Comparison of ENCODE assay signal across 8 cellular contexts in genomic region chr2:71226391-71226964, GRCh38. TPM values are rescaled to one million over a fixed set of nuclear protein-coding genes. Genes with fewer than 3 reads are reported as not detected.
DNase-seq lines count a peak whose midpoint lies in the region; ATAC-seq, FAIRE-seq and TF ChIP-seq lines count a peak whose summit lies in the region.

No MANE protein-coding gene starts in this region.

- ATAC-seq in HG03439 (IDR thresholded peaks at IDR 0.05; ENCODE audit: unreplicated experiment) (peak; percentile 21), K562 (peak; percentile 18; the same call in 2 of the 3 replicates), GM18520 (IDR thresholded peaks at IDR 0.05; ENCODE audit: unreplicated experiment) (no peak)

- H4K20me1 ChIP-seq in K562 (replicated peaks; ENCODE audit: control insufficient read depth, insufficient read depth, low read length), result no peaks in the 10 kb centered on the region

- intact Hi-C loops in K562 (cut with micrococcal nuclease) (no loop called here), spleen (cut with DNase I; ENCODE audit: low total_unique reads) (no loop called here)

- in situ Hi-C loops in K562 (cut with MboI), result no loop called here

- H3K4me2 ChIP-seq in K562 (ENCODE audit: insufficient read depth, low read length), result peak overlapping the region; percentile 74

- no peak for FAIRE-seq in K562 (lab: Jason Lieb, UNC)

- H3K4me3 ChIP-seq in Peyer's patch, result peak overlapping the region; percentile 69 to 80 (median 75)
- peak overlapping the region; percentile 44 for H3K4me3 ChIP-seq in K562
- peak overlapping the region; percentile 75 to 92 (median 88) for H3K4me3 ChIP-seq in spleen

- BruUV-seq in K562 (replicated peaks; lab: Mats Ljungman, UMichigan), result no TSS peak

- H3K9me3 ChIP-seq in Peyer's patch (no peaks in the 10 kb centered on the region), K562 (replicated peaks; ENCODE audit: control insufficient read depth, insufficient read depth, low read depth, low read length) (no peaks in the 10 kb centered on the region), spleen (no peaks in the 10 kb centered on the region)

- no peaks in the 10 kb centered on the region for H3K79me2 ChIP-seq in K562 (ENCODE audit: control insufficient read depth, insufficient read depth, low read length)

- no peaks in the 10 kb centered on the region for H3K27me3 ChIP-seq in Peyer's patch
- H3K27me3 ChIP-seq in K562 (ENCODE audit: control insufficient read depth in 2 of 2, insufficient read depth in 2 of 2, low read length in 2 of 2), result 0 out of 5 replicates have a peak, but pooled peaks cover 0 to 4% of the 10 kb centered on the region in 2 experiments
- H3K27me3 ChIP-seq in spleen (replicated peaks in 1 of 7), result no peaks in the 10 kb centered on the region

- peak; percentile 7 for DNase-seq in activated T-cell treated with anti-CD3 and anti-CD28 coated beads for 48 hours (ENCODE audit: low read depth)
- no peak for DNase-seq in activated T-cell treated with anti-CD3 and anti-CD28 coated beads for 4 hours
- peak; percentile 50 to 69 (median 54) for DNase-seq in Peyer's patch
- DNase-seq in K562 (ENCODE audit: extremely low read depth in 1 of 4, low spot score in 3 of 4), result no peak
- peak; percentile 45 for DNase-seq in iPS-NIHi7 (ENCODE audit: extremely low spot score)
- peak; percentile 87 for DNase-seq in spleen

- no peak for TF ChIP-seq EP300 in K562 (IDR thresholded peaks at IDR 0.05; ENCODE audit: low read length)

- H3K27ac ChIP-seq in Peyer's patch (peak overlapping the region; percentile 75 to 88 (median 86)), K562 (ENCODE audit: extremely low read depth, low read depth, low read length) (no peak overlapping the region), spleen (peak overlapping the region; percentile 48 to 90 (median 84))

- no peak for TF ChIP-seq RAD21 in K562 (CRISPR knock-in tag; conservative IDR thresholded peaks at IDR 0.05 in 1 of 2, IDR thresholded peaks at IDR 0.05 in 1 of 2)

- no peak for TF ChIP-seq POLR2A in Peyer's patch (IDR thresholded peaks at IDR 0.05)
- TF ChIP-seq POLR2A in K562 (conservative IDR thresholded peaks at IDR 0.05), result no peak
- no peak for TF ChIP-seq POLR2A in spleen (IDR thresholded peaks at IDR 0.05)

- H2AFZ ChIP-seq in K562 (ENCODE audit: low read depth, low read length), result peak overlapping the region; percentile 88

- WGBS in K562 (ENCODE audit: insufficient coverage, low coverage, missing lambda C conversion rate), result 21% methylated on average over 28 of the region's 46 CpGs
- 0 to 2% (median 1%) methylated on average over 32 to 46 of the region's 46 CpGs for WGBS in spleen, 5 donors

- CTCF ChIA-PET in K562 (lab: Yijun Ruan, JAX; ENCODE audit: low intra/inter-chr PET ratio), result no interaction called here

- H3K36me3 ChIP-seq in Peyer's patch (no peaks in the 10 kb centered on the region), K562 (ENCODE audit: control insufficient read depth, insufficient read depth, low read length) (no peaks in the 10 kb centered on the region), spleen (peaks cover 0 to 6% (median 0%) of the 10 kb centered on the region in 6 donors)

- peak overlapping the region in 1 of 2 experiments; percentile 83; a peak in 2 of 4 replicates for H3K9ac ChIP-seq in K562 (ENCODE audit: insufficient read depth in 1 of 2, low read depth in 2 of 2, low read length in 2 of 2)

- POLR2A ChIA-PET in K562 (lab: Yijun Ruan, JAX), result interaction anchor here (0.6 to 2.5 kb wide), 3 partner anchors 10 to 112 kb away, joined by 3 to 9 read pairs (median 4); no protein-coding TSS in a partner anchor

- H3K4me1 ChIP-seq in Peyer's patch (peaks cover 0 to 15% (median 3%) of the 10 kb centered on the region in 4 donors), K562 (replicated peaks in 1 of 2; ENCODE audit: control insufficient read depth in 2 of 2, insufficient read depth in 2 of 2, low read length in 2 of 2) (peaks cover 5 to 9% of the 10 kb centered on the region in 2 experiments; a peak in 3 of 5 replicates), spleen (peaks cover 8 to 32% (median 15%) of the 10 kb centered on the region in 6 donors)

- no peaks in the 10 kb centered on the region for H3K9me1 ChIP-seq in K562 (ENCODE audit: control insufficient read depth, insufficient read depth, low read length)

- TF ChIP-seq CTCF in Peyer's patch (IDR thresholded peaks at IDR 0.05) (peak in 1 of 6 experiments; percentile 5), K562 (IDR thresholded peaks at IDR 0.05 in 2 of 3, conservative IDR thresholded peaks at IDR 0.05 in 1 of 3; ENCODE audit: insufficient read depth in 2 of 3, low read depth in 1 of 3, low read length in 3 of 3) (no peak), spleen (IDR thresholded peaks at IDR 0.05 in 8 of 11, conservative IDR thresholded peaks at IDR 0.05 in 3 of 11) (peak in 1 of 11 experiments; percentile 20)

TF ChIP-seq in K562, 482 proteins besides CTCF, POLR2A, EP300 and RAD21 (continues in another document):
- TF ChIP-seq POLR2H (tag; IDR thresholded peaks at IDR 0.05; ENCODE audit: low read depth) (no peak), KDM4B (IDR thresholded peaks at IDR 0.05; ENCODE audit: borderline replicate concordance in 2 of 2, low read depth in 1 of 2) (no peak), POLR2AphosphoS2 (IDR thresholded peaks at IDR 0.05; ENCODE audit: low read length) (no peak), PTBP1 (IDR thresholded peaks at IDR 0.05; ENCODE audit: low read depth, low read length) (no peak), TAF15 (IDR thresholded peaks at IDR 0.05; ENCODE audit: low read depth, low read length) (no peak), KDM2B (CRISPR knock-in tag; IDR thresholded peaks at IDR 0.05) (no peak), SMARCB1 (IDR thresholded peaks at IDR 0.05; ENCODE audit: insufficient read length, low read depth) (no peak), HCFC1 (IDR thresholded peaks at IDR 0.05; ENCODE audit: low read depth, low read length) (no peak)

RNA-seq across cellular contexts. Expression of gene PAIP2B, which starts 0.4 kb away (rescaled TPM):
- 10 to 100 TPM in 1 of 4 donors, 1 to 10 TPM in 3; 1.9 to 10.7 (median 2.2) TPM for total RNA-seq in Peyer's patch
- total RNA-seq in K562 (2011; cell fraction: chromatin; rRNA removed; ENCODE audit: low replicate concordance), result 0.12 and 0.21 TPM in 2 replicates
- 0.17 TPM in 1 of 2 replicates, not detected in the other for total RNA-seq in K562 (2011; cell fraction: nucleolus; rRNA removed)
- 0.22 and 0.31 TPM in 2 replicates for total RNA-seq in K562 (2011; cell fraction: nucleoplasm; rRNA removed)
- 0.32 and 0.33 TPM in 2 replicates for total RNA-seq in K562 (2014; rRNA removed)
- 0.25 and 0.35 TPM in 2 replicates for total RNA-seq in K562 (2014; rRNA removed; fragmentation: Illumina TruSeq; extraction: Trizol)
- 0.11 and 0.18 TPM in 2 replicates for total RNA-seq in K562 (2015; rRNA removed; fragmentation: Illumina TruSeq; extraction: Trizol)
- total RNA-seq in K562 (2021), result 0.29 and 0.38 TPM in 2 replicates
- 0.03 and 0.22 TPM in 2 replicates for polyA plus RNA-seq in K562 (2011; rRNA removed)
- polyA plus RNA-seq in K562 (2011; cell fraction: cytosol; rRNA removed), result 0.01 and 0.03 TPM in 2 replicates
- 0.03 and 0.06 TPM in 2 replicates for polyA plus RNA-seq in K562 (2011; cell fraction: nucleus; rRNA removed)
- polyA plus RNA-seq in K562 (2012), result 0.36 and 0.54 TPM in 2 replicates
- polyA plus RNA-seq in K562 (2014; fragmentation: Illumina TruSeq; extraction: Trizol), result 0.30 and 0.31 TPM in 2 replicates
- polyA plus RNA-seq in K562 (2014; fragmentation: Nextera tagmentation; extraction: Ambion mirVana), result under 1 TPM; 0.18 to 0.27 TPM
- 0.20 and 0.24 TPM in 2 replicates for polyA plus RNA-seq in K562 (2014; rRNA removed)
- 0.12 and 0.28 TPM in 2 replicates for polyA minus RNA-seq in K562 (2011; rRNA and poly(A)+ RNA removed)
- polyA minus RNA-seq in K562 (2011; cell fraction: cytosol; rRNA and poly(A)+ RNA removed), result not detected in 2 replicates
- polyA minus RNA-seq in K562 (2011; cell fraction: nucleus; rRNA and poly(A)+ RNA removed), result 0.11 TPM in 1 of 2 replicates, not detected in the other
- total RNA-seq in spleen, result 1 to 10 TPM; 2.8 to 6.9 (median 3.6) TPM
- polyA plus RNA-seq in spleen, result 1 to 10 TPM in 2 of 3 donors, under 1 TPM in 1; 0.93 to 1.4 (median 1.3) TPM

Comparison
In these comparisons a context has a peak if more than half of its experiments do, and no peak if none do; other contexts are left out.
1. DNase-seq: peak in activated T-cell treated with anti-CD3 and anti-CD28 coated beads for 48 hours (single experiment), Peyer's patch (3 of 3), iPS-NIHi7 (single experiment) and spleen (single experiment); none in activated T-cell treated with anti-CD3 and anti-CD28 coated beads for 4 hours (single experiment) and K562 (0 of 4).
2. Peak in every context shown above with its lines, with median percentiles within 50 percentile points of each other: H3K4me3 ChIP-seq.